7 cellular contexts compared by ENCODE assay signal in genomic region chr1:241424480-241424971, GRCh38.
A peak's percentile ranks its signal among the peaks of the same experiment; 100 is the strongest.
DNase-seq lines count a peak whose midpoint lies in the region; ATAC-seq and TF ChIP-seq lines count a peak whose summit lies in the region.

No MANE protein-coding gene starts in this region.

- TF ChIP-seq EP300 in suprapubic skin (IDR thresholded peaks at IDR 0.05), result no peak

- peak; percentile 42 for ATAC-seq in SK-N-SH treated with all-trans-retinoic acid at 6 μM for 48 hours

- no peaks in the 10 kb centered on the region for H3K4me1 ChIP-seq in iPS DF 6.9 (ENCODE audit: control insufficient read depth, insufficient read depth, low read length)
- peaks cover 10% of the 10 kb centered on the region for H3K4me1 ChIP-seq in suprapubic skin

- TF ChIP-seq CTCF in HFF-Myc (IDR thresholded peaks at IDR 0.05; ENCODE audit: low read depth, low read length, missing control alignments) (no peak), suprapubic skin (IDR thresholded peaks at IDR 0.05) (no peak)

- H3K9me3 ChIP-seq in iPS DF 6.9 (ENCODE audit: control insufficient read depth, insufficient read depth, low read length) (no peaks in the 10 kb centered on the region), suprapubic skin (no peaks in the 10 kb centered on the region)

- H3K27me3 ChIP-seq in iPS DF 6.9 (ENCODE audit: control insufficient read depth, insufficient read depth, low read length) (no peaks in the 10 kb centered on the region; the same call in 1 of the 2 replicates), suprapubic skin (peaks cover 17% of the 10 kb centered on the region)

- TF ChIP-seq POLR2A in suprapubic skin (IDR thresholded peaks at IDR 0.05), result no peak

- DNase-seq in HFF-Myc (ENCODE audit: extremely low read depth, low read depth) (no peak), iPS DF 6.9 (ENCODE audit: low read depth, low spot score) (no peak), suprapubic skin (ENCODE audit: low spot score in 2 of 2) (no peak), NCI-H128 (lab: John Stamatoyannopoulos, UW; ENCODE audit: unreplicated experiment) (no peak), KBM-7 (no peak)
- no peak for DNase-seq in stimulated activated CD4-positive, alpha-beta T cell treated with anti-CD3 and anti-CD28 coated beads, Interleukin-2, amount 100 ng/mL, for 48 hours

- H3K27ac ChIP-seq in iPS DF 6.9 (ENCODE audit: low read length) (no peak overlapping the region), suprapubic skin (no peak overlapping the region)

- H3K36me3 ChIP-seq in iPS DF 6.9 (ENCODE audit: control insufficient read depth, insufficient read depth, low read length), result no peaks in the 10 kb centered on the region
- no peaks in the 10 kb centered on the region for H3K36me3 ChIP-seq in suprapubic skin

- in situ Hi-C loops in KBM-7 (cut with MboI; ENCODE audit: low pct_unique_long_range_greater_than_20kb, low sequenced_read_pairs), result no loop called here

- WGBS in iPS DF 6.9 (ENCODE audit: insufficient coverage, insufficient read length), result no CpG with 5 or more reads among the region's 21 CpGs
- 94% methylated on average over 9 of the region's 21 CpGs for WGBS in suprapubic skin

- H3K4me3 ChIP-seq in HFF-Myc (replicated peaks; ENCODE audit: low read depth, low read length), result peak overlapping the region; percentile 53
- peak overlapping the region; percentile 55; the same call in 1 of the 2 replicates for H3K4me3 ChIP-seq in iPS DF 6.9 (ENCODE audit: low read length)
- H3K4me3 ChIP-seq in suprapubic skin, result peak overlapping the region; percentile 50

TF ChIP-seq in SK-N-SH treated with all-trans-retinoic acid at 6 μM for 48 hours, 23 proteins besides CTCF, POLR2A, EP300 and RAD21:
- no peak for TF ChIP-seq ZFP3 (CRISPR knock-in tag; IDR thresholded peaks at IDR 0.05)
- no peak for TF ChIP-seq ZNF8 (CRISPR knock-in tag; IDR thresholded peaks at IDR 0.05)
- TF ChIP-seq CSRNP3 (CRISPR knock-in tag; IDR thresholded peaks at IDR 0.05), result no peak
